In the genomic region with DNA sequence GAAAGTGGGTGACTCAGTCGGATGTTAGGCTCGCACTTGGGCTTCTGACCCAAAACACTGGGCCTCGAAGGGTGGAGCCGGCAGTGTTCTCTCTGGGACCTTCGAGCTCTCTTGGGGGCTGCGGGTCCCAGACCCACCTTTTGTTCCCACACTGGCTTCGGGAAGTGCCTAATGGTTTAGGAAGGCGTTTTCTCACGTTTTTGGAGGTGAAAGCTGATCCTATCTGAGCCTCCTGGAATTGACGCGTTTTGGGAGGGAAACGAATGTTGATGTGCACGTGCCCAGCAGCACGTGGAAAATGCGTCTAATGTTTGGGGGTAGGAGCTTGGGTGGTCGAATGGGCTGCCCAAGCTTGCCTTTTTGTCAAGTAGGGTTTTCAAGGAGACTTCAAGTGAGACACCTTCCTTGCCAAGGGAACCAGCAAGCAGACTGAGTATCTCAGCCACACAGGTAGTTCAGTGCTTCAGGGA, we compare ENCODE assay signal across 8 cellular contexts. TPM values are rescaled to one million over a fixed set of nuclear protein-coding genes. Genes with fewer than 3 reads are reported as not detected.
DNase-seq lines count a peak whose midpoint lies in the region; ATAC-seq, FAIRE-seq and TF ChIP-seq lines count a peak whose summit lies in the region.

No MANE protein-coding gene starts in this region.

- no peaks in the 10 kb centered on the region for H3K9me3 Mint-ChIP-seq in endothelial cell (ENCODE audit: unreplicated experiment)

- no peak for TF ChIP-seq EP300 in neural cell (conservative IDR thresholded peaks at IDR 0.05; ENCODE audit: poor library complexity, severe bottlenecking)

- no peaks in the 10 kb centered on the region for H3K27me3 ChIP-seq in neural cell (ENCODE audit: insufficient read depth, low read depth, low read length)

- H3K79me2 ChIP-seq in neural cell (replicated peaks; ENCODE audit: insufficient read depth, low read length): peaks cover 37% of the 10 kb centered on the region

- FAIRE-seq in GM12891 (lab: Jason Lieb, UNC): peak; percentile 59

- intact Hi-C loops in sciatic nerve (cut with DNase I): no loop called here

- no peaks in the 10 kb centered on the region for H3K9me3 ChIP-seq in neural cell (ENCODE audit: low read length)

- no peak for TF ChIP-seq POLR2A in GM12891 (IDR thresholded peaks at IDR 0.05; ENCODE audit: low read depth, low read length)

- peak overlapping the region; percentile 89 for H3K4me2 ChIP-seq in neural cell (ENCODE audit: low read length)

- peak overlapping the region; percentile 100 for H3K4me3 ChIP-seq in neural cell (ENCODE audit: low read length)

- H2AFZ ChIP-seq in neural cell (ENCODE audit: low read depth, low read length): no peak overlapping the region

- peaks cover 29% of the 10 kb centered on the region for H3K36me3 Mint-ChIP-seq in endothelial cell (ENCODE audit: low read depth, unreplicated experiment)

- H3K4me3 Mint-ChIP-seq in endothelial cell (ENCODE audit: unreplicated experiment): peak overlapping the region; percentile 92

- no peak for TF ChIP-seq RAD21 in neural cell (conservative IDR thresholded peaks at IDR 0.05)

- H3F3A ChIP-seq in neural cell (ENCODE audit: insufficient read depth, low read length, poor library complexity, severe bottlenecking): no peaks in the 10 kb centered on the region

- peak overlapping the region; percentile 80 for H3K9ac ChIP-seq in neural cell (ENCODE audit: low read length)

- H3K9me2 ChIP-seq in neural cell (ENCODE audit: insufficient read depth, low read length): no peaks in the 10 kb centered on the region

- H3K4me1 Mint-ChIP-seq in endothelial cell (ENCODE audit: unreplicated experiment): peaks cover 24% of the 10 kb centered on the region

- H3K27ac ChIP-seq in neural cell (ENCODE audit: low read length): no peak overlapping the region

- ATAC-seq in sciatic nerve: no peak

- TF ChIP-seq CTCF in endothelial cell (IDR thresholded peaks at IDR 0.05; ENCODE audit: unreplicated experiment) (no peak), neural cell (IDR thresholded peaks at IDR 0.05; ENCODE audit: poor library complexity, severe bottlenecking) (no peak)

- peaks cover 7% of the 10 kb centered on the region for H4K20me1 ChIP-seq in neural cell (ENCODE audit: insufficient read depth)

- H3K36me3 ChIP-seq in neural cell (ENCODE audit: insufficient read depth, low read length): no peaks in the 10 kb centered on the region

- DNase-seq in GM12891 (ENCODE audit: insufficient read length, low spot score) (no peak), NCI-H460 (ENCODE audit: extremely low read depth, low read depth) (peak; percentile 32), endothelial cell (ENCODE audit: low spot score) (no peak), ecto neural progenitor cell (ENCODE audit: low spot score) (no peak), NCI-H1436 treated with DMSO at 0.1 percent for 48 hours (lab: John Stamatoyannopoulos, UW) (no peak), sciatic nerve (ENCODE audit: low spot score) (no peak)
- no peak for DNase-seq in effector CD8-positive, alpha-beta T cell (lab: John Stamatoyannopoulos, UW)

- peak overlapping the region; percentile 89 for H3K27ac Mint-ChIP-seq in endothelial cell (ENCODE audit: unreplicated experiment)

- peaks cover 16% of the 10 kb centered on the region for H3K27me3 Mint-ChIP-seq in endothelial cell (ENCODE audit: unreplicated experiment)

TF ChIP-seq in GM12891, 5 proteins besides CTCF, POLR2A, EP300 and RAD21:
- TF ChIP-seq SPI1 (IDR thresholded peaks at IDR 0.05; ENCODE audit: low read depth, low read length) (no peak), POLR2AphosphoS5 (IDR thresholded peaks at IDR 0.05; ENCODE audit: low read depth, low read length) (no peak), TAF1 (IDR thresholded peaks at IDR 0.05; ENCODE audit: low read depth, low read length) (no peak), PAX5 (IDR thresholded peaks at IDR 0.05; ENCODE audit: insufficient read depth, low read length, severe bottlenecking) (no peak), POU2F2 (IDR thresholded peaks at IDR 0.05; ENCODE audit: low read depth, low read length) (no peak)

TF ChIP-seq in neural cell, 6 proteins besides CTCF, POLR2A, EP300 and RAD21:
- TF ChIP-seq REST (IDR thresholded peaks at IDR 0.05; ENCODE audit: borderline replicate concordance): no peak
- no peak for TF ChIP-seq SMC3 (conservative IDR thresholded peaks at IDR 0.05; ENCODE audit: poor library complexity)
- TF ChIP-seq MXI1 (conservative IDR thresholded peaks at IDR 0.05; ENCODE audit: poor library complexity, severe bottlenecking): no peak
- no peak for TF ChIP-seq EZH2 (IDR thresholded peaks at IDR 0.05; ENCODE audit: borderline replicate concordance, insufficient read depth, low read length, poor library complexity, severe bottlenecking)
- TF ChIP-seq POLR2AphosphoS5 (IDR thresholded peaks at IDR 0.05): no peak
- no peak for TF ChIP-seq TAF1 (IDR thresholded peaks at IDR 0.05; ENCODE audit: low read depth)

RNA-seq across cellular contexts. Expression of gene HGS, which starts 0.7 kb away (rescaled TPM):
- 51.7 TPM for polyA plus RNA-seq in GM12891 (2012; ENCODE audit: low read depth, missing spikeins)
- 57.5 and 57.9 TPM in 2 replicates for total RNA-seq in NCI-H460 (2014; rRNA removed; shearing (Covaris generic))
- 371 and 397 TPM in 2 replicates for polyA plus RNA-seq in NCI-H460 (2014; cell fraction: nucleus; rRNA removed)
- total RNA-seq in endothelial cell (ENCODE audit: unreplicated experiment) (142 TPM), sciatic nerve (79.8 TPM)
- 81.1 and 97.2 TPM in 2 replicates for polyA plus RNA-seq in neural cell
- 61.5 and 68.2 TPM in 2 replicates for polyA minus RNA-seq in neural cell

RNA-seq across cellular contexts. Expression of gene ARL16, which starts 0.9 kb away (rescaled TPM):
- polyA plus RNA-seq in GM12891 (2012; ENCODE audit: low read depth, missing spikeins): 24.0 TPM
- 35.3 and 36.4 TPM in 2 replicates for total RNA-seq in NCI-H460 (2014; rRNA removed; shearing (Covaris generic))
- 38.7 and 40.7 TPM in 2 replicates for polyA plus RNA-seq in NCI-H460 (2014; cell fraction: nucleus; rRNA removed)
- total RNA-seq in endothelial cell (ENCODE audit: unreplicated experiment) (54.0 TPM), sciatic nerve (31.8 TPM)
- polyA plus RNA-seq in neural cell: 145 and 156 TPM in 2 replicates
- 61.4 and 62.3 TPM in 2 replicates for polyA minus RNA-seq in neural cell

RNA-seq across cellular contexts. Expression of gene CCDC137, which starts 17.9 kb away (rescaled TPM):
- 23.9 TPM for polyA plus RNA-seq in GM12891 (2012; ENCODE audit: low read depth, missing spikeins)
- 20.3 and 21.7 TPM in 2 replicates for total RNA-seq in NCI-H460 (2014; rRNA removed; shearing (Covaris generic))
- 44.2 and 71.0 TPM in 2 replicates for polyA plus RNA-seq in NCI-H460 (2014; cell fraction: nucleus; rRNA removed)
- total RNA-seq in endothelial cell (ENCODE audit: unreplicated experiment) (31.8 TPM), sciatic nerve (10.2 TPM)
- polyA plus RNA-seq in neural cell: 12.2 and 16.1 TPM in 2 replicates
- 11.1 and 11.4 TPM in 2 replicates for polyA minus RNA-seq in neural cell

RNA-seq across cellular contexts. Expression of gene OXLD1, which starts 18.1 kb away (rescaled TPM):
- polyA plus RNA-seq in GM12891 (2012; ENCODE audit: low read depth, missing spikeins): 47.8 TPM
- 47.5 and 60.0 TPM in 2 replicates for total RNA-seq in NCI-H460 (2014; rRNA removed; shearing (Covaris generic))
- 192 and 236 TPM in 2 replicates for polyA plus RNA-seq in NCI-H460 (2014; cell fraction: nucleus; rRNA removed)
- total RNA-seq in endothelial cell (ENCODE audit: unreplicated experiment) (22.4 TPM), sciatic nerve (17.9 TPM)
- 61.0 and 64.2 TPM in 2 replicates for polyA plus RNA-seq in neural cell
- polyA minus RNA-seq in neural cell: 23.8 and 29.7 TPM in 2 replicates

RNA-seq across cellular contexts. Expression of gene MRPL12, which starts 18.7 kb away (rescaled TPM):
- 103 TPM for polyA plus RNA-seq in GM12891 (2012; ENCODE audit: low read depth, missing spikeins)
- 33.7 and 38.1 TPM in 2 replicates for total RNA-seq in NCI-H460 (2014; rRNA removed; shearing (Covaris generic))
- polyA plus RNA-seq in NCI-H460 (2014; cell fraction: nucleus; rRNA removed): 41.3 and 53.5 TPM in 2 replicates
- total RNA-seq in endothelial cell (ENCODE audit: unreplicated experiment) (58.5 TPM), sciatic nerve (23.6 TPM)
- 10.4 and 14.2 TPM in 2 replicates for polyA plus RNA-seq in neural cell
- polyA minus RNA-seq in neural cell: 4.1 and 6.8 TPM in 2 replicates
